In genomic region chr1:244137261-244137660, GRCh38 we compare ENCODE assay signal across 19 cellular contexts.
DNase-seq lines count a peak whose midpoint lies in the region; ATAC-seq and TF ChIP-seq lines count a peak whose summit lies in the region.
"Had no signal": no experiment of that assay in that cellular context is flagged by ENCODE, and none has a peak within 500 bp of the region (broad histone marks: within the 10 kb centered on the region; RNA-seq: fewer than 3 reads in every experiment).

No MANE protein-coding gene starts in this region.

- no peak overlapping the region for H3K27ac Mint-ChIP-seq in CD4-positive, alpha-beta T cell
- H3K27ac Mint-ChIP-seq in activated T-helper 2 cell treated with anti-CD3 and anti-CD28 coated beads, Interferon-gamma antibody, Interleukin-2, Interleukin-4, amounts not matched to agents 10 μg/mL and 5 μg/mL and 100 μg/mL, durations not matched to agents 14 hours and 24 hours and 36 hours = no peak overlapping the region
- H3K27ac Mint-ChIP-seq: nephron progenitor cell had no signal

- H2AK5ac ChIP-seq in trophoblast cell (ENCODE audit: low read length) = no peak overlapping the region

- H2BK120ac ChIP-seq in trophoblast cell (ENCODE audit: insufficient read depth, low read length, poor library complexity) = no peak overlapping the region

- H3K4me3 Mint-ChIP-seq in CD4-positive, alpha-beta T cell = peak overlapping the region; percentile 60
- H3K4me3 Mint-ChIP-seq in activated T-helper 2 cell treated with anti-CD3 and anti-CD28 coated beads, Interferon-gamma antibody, Interleukin-2, Interleukin-4, amounts not matched to agents 10 μg/mL and 5 μg/mL and 100 μg/mL, durations not matched to agents 14 hours and 24 hours and 36 hours (ENCODE audit: low read depth) = peak overlapping the region; percentile 19
- H3K4me3 Mint-ChIP-seq: brain, nephron progenitor cell had no signal

- no peak for ATAC-seq in CD4-positive, alpha-beta T cell (ENCODE audit: poor library complexity)
- ATAC-seq in GM18498 (IDR thresholded peaks at IDR 0.05; ENCODE audit: unreplicated experiment) = no peak
- ATAC-seq: left lung had no signal

- H3K79me1 ChIP-seq in trophoblast cell (ENCODE audit: low read length) = no peaks in the 10 kb centered on the region

- no peak for DNase-seq in CD4-positive, alpha-beta T cell
- DNase-seq in activated T-helper 2 cell treated with anti-CD3 and anti-CD28 coated beads, Interferon-gamma antibody, Interleukin-2, Interleukin-4, amounts not matched to agents 10 μg/mL and 5 μg/mL and 100 μg/mL, durations not matched to agents 14 hours and 24 hours and 36 hours (ENCODE audit: low spot score) = no peak
- DNase-seq in lung microvascular endothelial cell (ENCODE audit: low read depth in 2 of 2) (peak; percentile 25 to 69), DMS53 treated with DMSO at 0.1 percent for 48 hours (lab: John Stamatoyannopoulos, UW; ENCODE audit: unreplicated experiment) (no peak), suprapubic skin (ENCODE audit: low spot score in 2 of 2) (no peak), trophoblast cell (no peak)
- DNase-seq: activated CD4-positive, CD25-positive, alpha-beta regulatory T cell treated with anti-CD3 and anti-CD28 coated beads, Interleukin-2, amount 50 U/mL, for 72 hours; activated effector memory CD4-positive, alpha-beta T cell treated with Interleukin-2 at 50 U/mL for 16 hours; DMS79 treated with DMSO at 0.1 percent for 48 hours; KG1; left lung; NCI-H1105 treated with DMSO at 0.1 percent for 48 hours; NCI-H2171 treated with DMSO at 0.1 percent for 48 hours; nephron progenitor cell; RPMI8226; testis had no signal

- no peak overlapping the region for H4K12ac ChIP-seq in trophoblast cell (ENCODE audit: low read depth, low read length)

- TF ChIP-seq CTCF in CD4-positive, alpha-beta T cell (IDR thresholded peaks at IDR 0.05) = no peak
- no peak for TF ChIP-seq CTCF in suprapubic skin (IDR thresholded peaks at IDR 0.05)

- H3K4me1 ChIP-seq in BLaER1 = peaks cover 9% of the 10 kb centered on the region
- no peaks in the 10 kb centered on the region for H3K4me1 ChIP-seq in suprapubic skin
- no peaks in the 10 kb centered on the region for H3K4me1 ChIP-seq in trophoblast cell (ENCODE audit: control insufficient read depth in 1 of 2, insufficient read depth in 2 of 2, low read length in 2 of 2)
- H3K4me1 ChIP-seq: left lung, testis had no signal

- no peak for TF ChIP-seq EP300 in suprapubic skin (IDR thresholded peaks at IDR 0.05)

- H3K36me3 Mint-ChIP-seq in CD4-positive, alpha-beta T cell (ENCODE audit: low read depth) = no peaks in the 10 kb centered on the region
- H3K36me3 Mint-ChIP-seq in activated T-helper 2 cell treated with anti-CD3 and anti-CD28 coated beads, Interferon-gamma antibody, Interleukin-2, Interleukin-4, amounts not matched to agents 10 μg/mL and 5 μg/mL and 100 μg/mL, durations not matched to agents 14 hours and 24 hours and 36 hours (ENCODE audit: low read depth) = no peaks in the 10 kb centered on the region
- H3K36me3 Mint-ChIP-seq: brain had no signal

- H3K9ac ChIP-seq in BLaER1 (no peak overlapping the region), trophoblast cell (ENCODE audit: low read length) (no peak overlapping the region)

- POLR2A ChIA-PET in CD4-positive, alpha-beta T cell (lab: Charles Lee) = interaction anchor here (1.0 to 1.1 kb wide), 3 partner anchors 59 to 89 kb away, joined by 3 to 8 read pairs (median 5); no protein-coding TSS in a partner anchor

- H3K4me1 Mint-ChIP-seq in CD4-positive, alpha-beta T cell (ENCODE audit: low read depth) = peaks cover 11% of the 10 kb centered on the region
- peaks cover 9% of the 10 kb centered on the region for H3K4me1 Mint-ChIP-seq in activated T-helper 2 cell treated with anti-CD3 and anti-CD28 coated beads, Interferon-gamma antibody, Interleukin-2, Interleukin-4, amounts not matched to agents 10 μg/mL and 5 μg/mL and 100 μg/mL, durations not matched to agents 14 hours and 24 hours and 36 hours (ENCODE audit: low read depth)

- no peak overlapping the region for H3K23ac ChIP-seq in trophoblast cell (ENCODE audit: low read length)

- H3K27me3 ChIP-seq in BLaER1 = no peaks in the 10 kb centered on the region
- H3K27me3 ChIP-seq in CD4-positive, alpha-beta T cell (ENCODE audit: control insufficient read depth, insufficient read depth, low read length) = no peaks in the 10 kb centered on the region
- peaks cover 11% of the 10 kb centered on the region for H3K27me3 ChIP-seq in suprapubic skin
- no peaks in the 10 kb centered on the region for H3K27me3 ChIP-seq in trophoblast cell (ENCODE audit: insufficient read depth, low read length)
- H3K27me3 ChIP-seq: testis had no signal

- H2BK5ac ChIP-seq in trophoblast cell (ENCODE audit: low read depth, low read length, poor library complexity) = no peak overlapping the region

- TF ChIP-seq POLR2A in suprapubic skin (IDR thresholded peaks at IDR 0.05) = no peak

- H3K36me3 ChIP-seq in BLaER1 (no peaks in the 10 kb centered on the region), suprapubic skin (no peaks in the 10 kb centered on the region), trophoblast cell (ENCODE audit: control insufficient read depth in 1 of 2, insufficient read depth in 2 of 2, low read length in 2 of 2) (no peaks in the 10 kb centered on the region)
- H3K36me3 ChIP-seq: left lung had no signal

- H2BK12ac ChIP-seq in trophoblast cell (ENCODE audit: low read length) = no peak overlapping the region

- H4K8ac ChIP-seq in trophoblast cell (ENCODE audit: low read depth, low read length) = no peak overlapping the region

- no peak overlapping the region for H2AFZ ChIP-seq in trophoblast cell (ENCODE audit: insufficient read depth, low read length, poor library complexity)

- H4K20me1 ChIP-seq in BLaER1 = no peaks in the 10 kb centered on the region

- H3K4me3 ChIP-seq in BLaER1 (no peak overlapping the region), suprapubic skin (no peak overlapping the region), trophoblast cell (ENCODE audit: low read depth, low read length) (no peak overlapping the region)
- H3K4me3 ChIP-seq: left lung, testis had no signal

- H3K79me2 ChIP-seq in trophoblast cell (ENCODE audit: control insufficient read depth, insufficient read depth, low read length, poor library complexity) = no peaks in the 10 kb centered on the region

- no peak overlapping the region for H4K91ac ChIP-seq in trophoblast cell (ENCODE audit: low read depth, low read length)

- H3K9me3 ChIP-seq in BLaER1 (no peaks in the 10 kb centered on the region), suprapubic skin (no peaks in the 10 kb centered on the region), trophoblast cell (ENCODE audit: insufficient read depth, low read depth, low read length) (no peaks in the 10 kb centered on the region)
- H3K9me3 ChIP-seq in CD4-positive, alpha-beta T cell (ENCODE audit: control insufficient read depth, low read length) = no peaks in the 10 kb centered on the region
- H3K9me3 ChIP-seq: left lung, testis had no signal

- no peak overlapping the region for H3K18ac ChIP-seq in trophoblast cell (ENCODE audit: low read length)

- WGBS in suprapubic skin = 64% methylated on average over 2 of the region's 2 CpGs
- no CpG with 5 or more reads among the region's 2 CpGs for WGBS in trophoblast cell (ENCODE audit: extremely low coverage, insufficient coverage, insufficient read length)

- no peak overlapping the region for H3K14ac ChIP-seq in trophoblast cell (ENCODE audit: low read length)

- H3K9me3 Mint-ChIP-seq in CD4-positive, alpha-beta T cell = no peaks in the 10 kb centered on the region
- H3K9me3 Mint-ChIP-seq in activated T-helper 2 cell treated with anti-CD3 and anti-CD28 coated beads, Interferon-gamma antibody, Interleukin-2, Interleukin-4, amounts not matched to agents 10 μg/mL and 5 μg/mL and 100 μg/mL, durations not matched to agents 14 hours and 24 hours and 36 hours = no peaks in the 10 kb centered on the region

- H3K4ac ChIP-seq in trophoblast cell (ENCODE audit: low read depth, low read length) = no peak overlapping the region

- CTCF ChIA-PET in CD4-positive, alpha-beta T cell (lab: Charles Lee) = no interaction called here

- intact Hi-C loops in CD4-positive, alpha-beta T cell (cut with DNase I, micrococcal nuclease) = no loop called here
- intact Hi-C loops in activated T-helper 2 cell treated with anti-CD3 and anti-CD28 coated beads, Interferon-gamma antibody, Interleukin-2, Interleukin-4, amounts not matched to agents 10 μg/mL and 5 μg/mL and 100 μg/mL, durations not matched to agents 14 hours and 24 hours and 36 hours (cut with micrococcal nuclease) = no loop called here

- H3K4me2 ChIP-seq in BLaER1 (0 out of 2 replicates have a peak overlapping the region, but pooled peaks have one; percentile 6), trophoblast cell (ENCODE audit: low read length) (no peak overlapping the region)

- H3K27ac ChIP-seq in BLaER1 (no peak overlapping the region), suprapubic skin (no peak overlapping the region), trophoblast cell (ENCODE audit: low read depth, low read length) (no peak overlapping the region)
- H3K27ac ChIP-seq in CD4-positive, alpha-beta T cell (ENCODE audit: low read depth, low read length) = no peak overlapping the region
- H3K27ac ChIP-seq: testis had no signal

- H3K27me3 Mint-ChIP-seq in CD4-positive, alpha-beta T cell = peaks cover 16% of the 10 kb centered on the region
- peaks cover 10% of the 10 kb centered on the region for H3K27me3 Mint-ChIP-seq in activated T-helper 2 cell treated with anti-CD3 and anti-CD28 coated beads, Interferon-gamma antibody, Interleukin-2, Interleukin-4, amounts not matched to agents 10 μg/mL and 5 μg/mL and 100 μg/mL, durations not matched to agents 14 hours and 24 hours and 36 hours (ENCODE audit: low read depth)
- H3K27me3 Mint-ChIP-seq: brain had no signal

Comparison
In these comparisons a context has a peak if more than half of its experiments do, and no peak if none do; other contexts are left out.
1. DNase-seq: peak in lung microvascular endothelial cell (2 of 2); none in CD4-positive, alpha-beta T cell (0 of 10), activated T-helper 2 cell treated with anti-CD3 and anti-CD28 coated beads, Interferon-gamma antibody, Interleukin-2, Interleukin-4, amounts not matched to agents 10 μg/mL and 5 μg/mL and 100 μg/mL, durations not matched to agents 14 hours and 24 hours and 36 hours (single experiment), DMS53 treated with DMSO at 0.1 percent for 48 hours (single experiment), suprapubic skin (0 of 2) and trophoblast cell (0 of 2).